In genomic region chrX:143081231-143081630, GRCh38 we compare ENCODE assay signal across 1 cellular context.
TF ChIP-seq lines count a peak whose summit lies in the region.

No MANE protein-coding gene starts in this region.

TF ChIP-seq in GM12878, 131 proteins besides CTCF, POLR2A, EP300 and RAD21 (continued from another document):
- TF ChIP-seq E2F8 (IDR thresholded peaks at IDR 0.05; ENCODE audit: low read depth, partially characterized antibody) (no peak), NR2C2 (IDR thresholded peaks at IDR 0.05; ENCODE audit: borderline replicate concordance, control insufficient read depth, insufficient read length, low read depth) (no peak)
- TF ChIP-seq, protein P1, sequence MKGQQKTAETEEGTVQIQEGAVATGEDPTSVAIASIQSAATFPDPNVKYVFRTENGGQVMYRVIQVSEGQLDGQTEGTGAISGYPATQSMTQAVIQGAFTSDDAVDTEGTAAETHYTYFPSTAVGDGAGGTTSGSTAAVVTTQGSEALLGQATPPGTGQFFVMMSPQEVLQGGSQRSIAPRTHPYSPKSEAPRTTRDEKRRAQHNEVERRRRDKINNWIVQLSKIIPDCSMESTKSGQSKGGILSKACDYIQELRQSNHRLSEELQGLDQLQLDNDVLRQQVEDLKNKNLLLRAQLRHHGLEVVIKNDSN (IDR thresholded peaks at IDR 0.05; ENCODE audit: borderline replicate concordance, extremely low read length, insufficient read depth, low read depth, low read length): no peak
